8 cellular contexts compared by ENCODE assay signal in genomic region chrX:119235872-119236598, GRCh38. TPM values are rescaled to one million over a fixed set of nuclear protein-coding genes. Genes with fewer than 3 reads are reported as not detected.
DNase-seq lines count a peak whose midpoint lies in the region; ATAC-seq and TF ChIP-seq lines count a peak whose summit lies in the region.

PGRMC1 (plus strand) TSS chrX:119236285; CDS start chrX:119236364, 79 bp downstream.

- peaks cover 5 to 15% (median 13%) of the 10 kb centered on the region in 4 donors for H3K4me1 ChIP-seq in liver (ENCODE audit: control insufficient read depth in 4 of 4, insufficient read depth in 4 of 4, low read length in 3 of 4)

- H3K4me3 ChIP-seq in liver (ENCODE audit: low read depth in 1 of 3, low read length in 3 of 3), result peak within 1 kb of the TSS; percentile 76 to 89 (median 85)

- H3K27me3 ChIP-seq in liver (ENCODE audit: control insufficient read depth in 4 of 4, insufficient read depth in 4 of 4, low read length in 3 of 4), result no peaks in the 10 kb centered on the region

- no peaks in the 10 kb centered on the region for H3K9me3 ChIP-seq in liver (ENCODE audit: control insufficient read depth in 4 of 4, low read length in 3 of 4)

- H3K9ac ChIP-seq in liver (ENCODE audit: low read depth in 1 of 2, low read length in 2 of 2), result peak within 1 kb of the TSS; percentile 42 to 76

- WGBS in liver, result under 1% methylated on average over 77 of the region's 77 CpGs

- H3K36me3 ChIP-seq in liver (ENCODE audit: control insufficient read depth in 4 of 4, insufficient read depth in 3 of 4, low read depth in 1 of 4, low read length in 3 of 4), result no peaks in the 10 kb centered on the region

- no peak for TF ChIP-seq CTCF in liver (IDR thresholded peaks at IDR 0.05; ENCODE audit: low read depth, low read length, missing input control)

- peak; percentile 86 for ATAC-seq in GM19035 (IDR thresholded peaks at IDR 0.05; ENCODE audit: unreplicated experiment)
- peak; percentile 90 for ATAC-seq in HG03342 (IDR thresholded peaks at IDR 0.05; ENCODE audit: unreplicated experiment)

- H3K27ac ChIP-seq in liver (ENCODE audit: low read depth in 1 of 2, low read length in 2 of 2), result peak within 1 kb of the TSS; percentile 81 to 89

- TF ChIP-seq RAD21 in liver (IDR thresholded peaks at IDR 0.05), result no peak

- DNase-seq in Ammon's horn (ENCODE audit: low spot score), result peak; percentile 90
- DNase-seq in NCI-H526 treated with DMSO at 0.1 percent for 48 hours (lab: John Stamatoyannopoulos, UW), result peak; percentile 55
- DNase-seq in activated CD4-positive, alpha-beta T cell treated with anti-CD3 and anti-CD28 coated beads, Interleukin-2, amount 50 U/mL, for 4 hours, result peak; percentile 64 to 68
- peak; percentile 35 to 80 for DNase-seq in dermis microvascular lymphatic vessel endothelial cell (ENCODE audit: low read depth in 2 of 2)
- DNase-seq in stimulated activated CD4-positive, alpha-beta T cell treated with anti-CD3 and anti-CD28 coated beads, Interleukin-4, amount 100 ng/mL, for 24 hours, result peak; percentile 77

TF ChIP-seq in liver, 16 proteins besides CTCF, POLR2A, EP300 and RAD21:
- TF ChIP-seq SP1 (IDR thresholded peaks at IDR 0.05) (peak; percentile 23), MAX (IDR thresholded peaks at IDR 0.05) (no peak), TAF1 (conservative IDR thresholded peaks at IDR 0.05) (peak; percentile 87), REST (IDR thresholded peaks at IDR 0.05) (peak; percentile 94), YY1 (IDR thresholded peaks at IDR 0.05) (peak; percentile 89)
TF ChIP-seq in liver: peak in this region for 4.

RNA-seq across cellular contexts. Expression of gene PGRMC1, which starts in this region (rescaled TPM):
- total RNA-seq in dermis microvascular lymphatic vessel endothelial cell (72.7 and 80.5 TPM in 2 replicates), liver (100 to 1,000 TPM; 180 to 314 TPM)
- 100 to 1,000 TPM; 267 to 346 TPM for polyA plus RNA-seq in liver

Comparison
In these comparisons a context has a peak if more than half of its experiments do, and no peak if none do; other contexts are left out.
1. Peak in every context shown above with its lines: DNase-seq, ATAC-seq, H3K4me3 ChIP-seq and H3K27ac ChIP-seq.